ENCODE assay signal across 1 cellular context in the genomic region with DNA sequence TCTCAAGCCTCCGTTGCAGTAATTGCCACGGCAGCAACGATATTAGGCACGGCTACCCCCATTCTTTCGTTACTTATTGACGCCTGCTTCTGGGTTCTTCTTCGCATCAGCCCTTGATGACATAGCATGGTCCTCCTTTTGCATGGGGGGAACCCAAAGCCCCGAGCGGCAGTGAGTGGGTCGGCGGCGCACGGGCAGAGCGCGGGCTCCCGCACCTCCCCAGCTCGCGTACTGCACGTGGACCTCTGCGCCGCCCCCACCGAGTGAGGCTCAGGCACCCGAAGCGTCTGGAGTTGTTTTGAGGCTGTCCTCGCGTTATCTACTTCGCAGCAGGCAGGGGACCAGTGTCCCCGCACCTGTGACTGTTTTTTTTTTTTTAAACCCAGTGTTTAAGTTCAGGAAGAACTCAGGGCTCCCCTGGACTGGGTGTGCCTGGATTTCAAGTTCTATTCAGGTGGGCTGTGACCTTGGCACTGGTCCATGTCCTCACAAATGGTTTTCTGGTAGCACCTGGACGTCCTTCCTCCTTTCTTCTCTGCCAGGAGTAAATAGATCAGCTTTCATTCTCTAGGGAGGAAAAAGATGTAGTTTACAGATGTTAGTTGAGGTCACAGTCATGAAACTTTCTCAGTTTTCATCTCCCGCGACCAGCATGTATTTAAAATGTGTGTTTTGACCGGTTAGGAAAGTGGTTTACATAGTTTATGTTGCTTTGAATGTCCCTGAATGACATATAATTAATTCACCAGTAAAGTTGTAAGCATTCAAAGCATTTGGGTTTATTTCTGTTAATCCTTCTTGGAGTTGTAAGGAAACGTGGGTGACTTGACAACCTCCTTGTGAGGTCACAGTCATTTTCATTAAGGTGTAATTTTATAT.
TF ChIP-seq lines count a peak whose summit lies in the region.

No MANE protein-coding gene starts in this region.

TF ChIP-seq in H1, 55 proteins besides CTCF, POLR2A, EP300 and RAD21:
- TF ChIP-seq RNF2 (IDR thresholded peaks at IDR 0.05; ENCODE audit: borderline replicate concordance, low read depth, low read length, missing control alignments, poor library complexity, severe bottlenecking) (peak; percentile 70), SIRT6 (IDR thresholded peaks at IDR 0.05; ENCODE audit: low read length) (no peak), BACH1 (IDR thresholded peaks at IDR 0.05; ENCODE audit: low read length) (no peak), FOSL1 (IDR thresholded peaks at IDR 0.05; ENCODE audit: insufficient read depth, low read depth, low read length) (no peak), SP4 (IDR thresholded peaks at IDR 0.05; ENCODE audit: low read length) (no peak), SAP30 (IDR thresholded peaks at IDR 0.05; ENCODE audit: insufficient read depth, insufficient replicate concordance, low read length) (no peak), CEBPB (IDR thresholded peaks at IDR 0.05; ENCODE audit: low read depth, low read length) (no peak), KDM4A (IDR thresholded peaks at IDR 0.05; ENCODE audit: low read depth, low read length, severe bottlenecking) (peak; percentile 79), SUZ12 (IDR thresholded peaks at IDR 0.05; ENCODE audit: low read length) (peak; percentile 74; the same call in 1 of the 2 replicates), RXRA (IDR thresholded peaks at IDR 0.05; ENCODE audit: insufficient read depth, low read depth, low read length) (no peak), EZH2 (IDR thresholded peaks at IDR 0.05; ENCODE audit: low read depth, low read length, severe bottlenecking) (peak; percentile 68)
- TF ChIP-seq, protein P1, sequence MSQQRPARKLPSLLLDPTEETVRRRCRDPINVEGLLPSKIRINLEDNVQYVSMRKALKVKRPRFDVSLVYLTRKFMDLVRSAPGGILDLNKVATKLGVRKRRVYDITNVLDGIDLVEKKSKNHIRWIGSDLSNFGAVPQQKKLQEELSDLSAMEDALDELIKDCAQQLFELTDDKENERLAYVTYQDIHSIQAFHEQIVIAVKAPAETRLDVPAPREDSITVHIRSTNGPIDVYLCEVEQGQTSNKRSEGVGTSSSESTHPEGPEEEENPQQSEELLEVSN (IDR thresholded peaks at IDR 0.05), result peak; percentile 93
- TF ChIP-seq, protein P2, sequence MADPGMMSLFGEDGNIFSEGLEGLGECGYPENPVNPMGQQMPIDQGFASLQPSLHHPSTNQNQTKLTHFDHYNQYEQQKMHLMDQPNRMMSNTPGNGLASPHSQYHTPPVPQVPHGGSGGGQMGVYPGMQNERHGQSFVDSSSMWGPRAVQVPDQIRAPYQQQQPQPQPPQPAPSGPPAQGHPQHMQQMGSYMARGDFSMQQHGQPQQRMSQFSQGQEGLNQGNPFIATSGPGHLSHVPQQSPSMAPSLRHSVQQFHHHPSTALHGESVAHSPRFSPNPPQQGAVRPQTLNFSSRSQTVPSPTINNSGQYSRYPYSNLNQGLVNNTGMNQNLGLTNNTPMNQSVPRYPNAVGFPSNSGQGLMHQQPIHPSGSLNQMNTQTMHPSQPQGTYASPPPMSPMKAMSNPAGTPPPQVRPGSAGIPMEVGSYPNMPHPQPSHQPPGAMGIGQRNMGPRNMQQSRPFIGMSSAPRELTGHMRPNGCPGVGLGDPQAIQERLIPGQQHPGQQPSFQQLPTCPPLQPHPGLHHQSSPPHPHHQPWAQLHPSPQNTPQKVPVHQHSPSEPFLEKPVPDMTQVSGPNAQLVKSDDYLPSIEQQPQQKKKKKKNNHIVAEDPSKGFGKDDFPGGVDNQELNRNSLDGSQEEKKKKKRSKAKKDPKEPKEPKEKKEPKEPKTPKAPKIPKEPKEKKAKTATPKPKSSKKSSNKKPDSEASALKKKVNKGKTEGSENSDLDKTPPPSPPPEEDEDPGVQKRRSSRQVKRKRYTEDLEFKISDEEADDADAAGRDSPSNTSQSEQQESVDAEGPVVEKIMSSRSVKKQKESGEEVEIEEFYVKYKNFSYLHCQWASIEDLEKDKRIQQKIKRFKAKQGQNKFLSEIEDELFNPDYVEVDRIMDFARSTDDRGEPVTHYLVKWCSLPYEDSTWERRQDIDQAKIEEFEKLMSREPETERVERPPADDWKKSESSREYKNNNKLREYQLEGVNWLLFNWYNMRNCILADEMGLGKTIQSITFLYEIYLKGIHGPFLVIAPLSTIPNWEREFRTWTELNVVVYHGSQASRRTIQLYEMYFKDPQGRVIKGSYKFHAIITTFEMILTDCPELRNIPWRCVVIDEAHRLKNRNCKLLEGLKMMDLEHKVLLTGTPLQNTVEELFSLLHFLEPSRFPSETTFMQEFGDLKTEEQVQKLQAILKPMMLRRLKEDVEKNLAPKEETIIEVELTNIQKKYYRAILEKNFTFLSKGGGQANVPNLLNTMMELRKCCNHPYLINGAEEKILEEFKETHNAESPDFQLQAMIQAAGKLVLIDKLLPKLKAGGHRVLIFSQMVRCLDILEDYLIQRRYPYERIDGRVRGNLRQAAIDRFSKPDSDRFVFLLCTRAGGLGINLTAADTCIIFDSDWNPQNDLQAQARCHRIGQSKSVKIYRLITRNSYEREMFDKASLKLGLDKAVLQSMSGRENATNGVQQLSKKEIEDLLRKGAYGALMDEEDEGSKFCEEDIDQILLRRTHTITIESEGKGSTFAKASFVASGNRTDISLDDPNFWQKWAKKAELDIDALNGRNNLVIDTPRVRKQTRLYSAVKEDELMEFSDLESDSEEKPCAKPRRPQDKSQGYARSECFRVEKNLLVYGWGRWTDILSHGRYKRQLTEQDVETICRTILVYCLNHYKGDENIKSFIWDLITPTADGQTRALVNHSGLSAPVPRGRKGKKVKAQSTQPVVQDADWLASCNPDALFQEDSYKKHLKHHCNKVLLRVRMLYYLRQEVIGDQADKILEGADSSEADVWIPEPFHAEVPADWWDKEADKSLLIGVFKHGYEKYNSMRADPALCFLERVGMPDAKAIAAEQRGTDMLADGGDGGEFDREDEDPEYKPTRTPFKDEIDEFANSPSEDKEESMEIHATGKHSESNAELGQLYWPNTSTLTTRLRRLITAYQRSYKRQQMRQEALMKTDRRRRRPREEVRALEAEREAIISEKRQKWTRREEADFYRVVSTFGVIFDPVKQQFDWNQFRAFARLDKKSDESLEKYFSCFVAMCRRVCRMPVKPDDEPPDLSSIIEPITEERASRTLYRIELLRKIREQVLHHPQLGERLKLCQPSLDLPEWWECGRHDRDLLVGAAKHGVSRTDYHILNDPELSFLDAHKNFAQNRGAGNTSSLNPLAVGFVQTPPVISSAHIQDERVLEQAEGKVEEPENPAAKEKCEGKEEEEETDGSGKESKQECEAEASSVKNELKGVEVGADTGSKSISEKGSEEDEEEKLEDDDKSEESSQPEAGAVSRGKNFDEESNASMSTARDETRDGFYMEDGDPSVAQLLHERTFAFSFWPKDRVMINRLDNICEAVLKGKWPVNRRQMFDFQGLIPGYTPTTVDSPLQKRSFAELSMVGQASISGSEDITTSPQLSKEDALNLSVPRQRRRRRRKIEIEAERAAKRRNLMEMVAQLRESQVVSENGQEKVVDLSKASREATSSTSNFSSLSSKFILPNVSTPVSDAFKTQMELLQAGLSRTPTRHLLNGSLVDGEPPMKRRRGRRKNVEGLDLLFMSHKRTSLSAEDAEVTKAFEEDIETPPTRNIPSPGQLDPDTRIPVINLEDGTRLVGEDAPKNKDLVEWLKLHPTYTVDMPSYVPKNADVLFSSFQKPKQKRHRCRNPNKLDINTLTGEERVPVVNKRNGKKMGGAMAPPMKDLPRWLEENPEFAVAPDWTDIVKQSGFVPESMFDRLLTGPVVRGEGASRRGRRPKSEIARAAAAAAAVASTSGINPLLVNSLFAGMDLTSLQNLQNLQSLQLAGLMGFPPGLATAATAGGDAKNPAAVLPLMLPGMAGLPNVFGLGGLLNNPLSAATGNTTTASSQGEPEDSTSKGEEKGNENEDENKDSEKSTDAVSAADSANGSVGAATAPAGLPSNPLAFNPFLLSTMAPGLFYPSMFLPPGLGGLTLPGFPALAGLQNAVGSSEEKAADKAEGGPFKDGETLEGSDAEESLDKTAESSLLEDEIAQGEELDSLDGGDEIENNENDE (IDR thresholded peaks at IDR 0.05; ENCODE audit: insufficient replicate concordance, low read length), result no peak
- TF ChIP-seq, protein P3, sequence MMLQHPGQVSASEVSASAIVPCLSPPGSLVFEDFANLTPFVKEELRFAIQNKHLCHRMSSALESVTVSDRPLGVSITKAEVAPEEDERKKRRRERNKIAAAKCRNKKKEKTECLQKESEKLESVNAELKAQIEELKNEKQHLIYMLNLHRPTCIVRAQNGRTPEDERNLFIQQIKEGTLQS (IDR thresholded peaks at IDR 0.05; ENCODE audit: insufficient read depth, low read depth, low read length), result no peak
- TF ChIP-seq, protein P4, sequence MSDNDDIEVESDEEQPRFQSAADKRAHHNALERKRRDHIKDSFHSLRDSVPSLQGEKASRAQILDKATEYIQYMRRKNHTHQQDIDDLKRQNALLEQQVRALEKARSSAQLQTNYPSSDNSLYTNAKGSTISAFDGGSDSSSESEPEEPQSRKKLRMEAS (IDR thresholded peaks at IDR 0.05), result peak; percentile 93
